Comparison of ENCODE assay signal across 1 cellular context in genomic region chr3:101561630-101562328, GRCh38.
A peak's percentile ranks its signal among the peaks of the same experiment; 100 is the strongest.
TF ChIP-seq lines count a peak whose summit lies in the region.

TSS of gene TRMT10C (plus strand) at chr3:101561868. CDS start at chr3:101564782, 2,914 bp downstream.

TF ChIP-seq in HepG2, 621 proteins besides CTCF, POLR2A, EP300 and RAD21 (continued from another document):
- TF ChIP-seq ZNF281 (CRISPR knock-in tag; IDR thresholded peaks at IDR 0.05; ENCODE audit: borderline replicate concordance): peak; percentile 55; the same call in 1 of the 2 replicates
- TF ChIP-seq, protein P1, sequence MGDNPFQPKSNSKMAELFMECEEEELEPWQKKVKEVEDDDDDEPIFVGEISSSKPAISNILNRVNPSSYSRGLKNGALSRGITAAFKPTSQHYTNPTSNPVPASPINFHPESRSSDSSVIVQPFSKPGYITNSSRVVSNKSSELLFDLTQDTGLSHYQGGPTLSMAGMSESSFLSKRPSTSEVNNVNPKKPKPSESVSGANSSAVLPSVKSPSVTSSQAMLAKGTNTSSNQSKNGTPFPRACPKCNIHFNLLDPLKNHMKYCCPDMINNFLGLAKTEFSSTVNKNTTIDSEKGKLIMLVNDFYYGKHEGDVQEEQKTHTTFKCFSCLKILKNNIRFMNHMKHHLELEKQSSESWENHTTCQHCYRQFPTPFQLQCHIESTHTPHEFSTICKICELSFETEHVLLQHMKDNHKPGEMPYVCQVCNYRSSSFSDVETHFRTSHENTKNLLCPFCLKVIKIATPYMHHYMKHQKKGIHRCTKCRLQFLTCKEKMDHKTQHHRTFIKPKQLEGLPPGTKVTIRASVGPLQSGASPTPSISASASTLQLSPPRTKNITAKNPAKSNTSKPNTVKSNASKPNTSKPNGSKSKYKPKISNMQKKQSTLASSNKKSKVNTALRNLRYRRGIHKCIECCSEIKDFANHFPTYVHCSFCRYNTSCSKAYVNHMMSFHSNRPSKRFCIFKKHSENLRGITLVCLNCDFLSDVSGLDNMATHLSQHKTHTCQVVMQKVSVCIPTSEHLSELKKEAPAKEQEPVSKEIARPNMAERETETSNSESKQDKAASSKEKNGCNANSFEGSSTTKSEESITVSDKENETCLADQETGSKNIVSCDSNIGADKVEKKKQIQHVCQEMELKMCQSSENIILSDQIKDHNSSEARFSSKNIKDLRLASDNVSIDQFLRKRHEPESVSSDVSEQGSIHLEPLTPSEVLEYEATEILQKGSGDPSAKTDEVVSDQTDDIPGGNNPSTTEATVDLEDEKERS (CRISPR knock-in tag; IDR thresholded peaks at IDR 0.05): 0 out of 2 replicates have a peak, but pooled peaks have one; percentile 22
- TF ChIP-seq BORCS8-MEF2B (CRISPR knock-in tag; IDR thresholded peaks at IDR 0.05): peak; percentile 91
- TF ChIP-seq ZNF883 (CRISPR knock-in tag; IDR thresholded peaks at IDR 0.05; ENCODE audit: not compliant biosample characterization): no peak
- 0 out of 2 replicates have a peak, but pooled peaks have one; percentile 60 for TF ChIP-seq SALL2 (CRISPR knock-in tag; IDR thresholded peaks at IDR 0.05)
- TF ChIP-seq BCL6 (CRISPR knock-in tag; IDR thresholded peaks at IDR 0.05): no peak; the same call in 1 of the 2 replicates
- TF ChIP-seq ZNF232 (CRISPR knock-in tag; IDR thresholded peaks at IDR 0.05; ENCODE audit: borderline replicate concordance): peak; percentile 50; the same call in 1 of the 2 replicates
- 0 out of 2 replicates have a peak, but pooled peaks have one; percentile 37 for TF ChIP-seq ZFAT (CRISPR knock-in tag; conservative IDR thresholded peaks at IDR 0.05)
- no peak for TF ChIP-seq ZNF75D (CRISPR knock-in tag; IDR thresholded peaks at IDR 0.05; ENCODE audit: borderline replicate concordance)
- TF ChIP-seq ZNF451 (CRISPR knock-in tag; IDR thresholded peaks at IDR 0.05): no peak
- TF ChIP-seq ATF7 (IDR thresholded peaks at IDR 0.05): no peak
- no peak for TF ChIP-seq ATF7 (CRISPR knock-in tag; IDR thresholded peaks at IDR 0.05)
- TF ChIP-seq, protein P2, sequence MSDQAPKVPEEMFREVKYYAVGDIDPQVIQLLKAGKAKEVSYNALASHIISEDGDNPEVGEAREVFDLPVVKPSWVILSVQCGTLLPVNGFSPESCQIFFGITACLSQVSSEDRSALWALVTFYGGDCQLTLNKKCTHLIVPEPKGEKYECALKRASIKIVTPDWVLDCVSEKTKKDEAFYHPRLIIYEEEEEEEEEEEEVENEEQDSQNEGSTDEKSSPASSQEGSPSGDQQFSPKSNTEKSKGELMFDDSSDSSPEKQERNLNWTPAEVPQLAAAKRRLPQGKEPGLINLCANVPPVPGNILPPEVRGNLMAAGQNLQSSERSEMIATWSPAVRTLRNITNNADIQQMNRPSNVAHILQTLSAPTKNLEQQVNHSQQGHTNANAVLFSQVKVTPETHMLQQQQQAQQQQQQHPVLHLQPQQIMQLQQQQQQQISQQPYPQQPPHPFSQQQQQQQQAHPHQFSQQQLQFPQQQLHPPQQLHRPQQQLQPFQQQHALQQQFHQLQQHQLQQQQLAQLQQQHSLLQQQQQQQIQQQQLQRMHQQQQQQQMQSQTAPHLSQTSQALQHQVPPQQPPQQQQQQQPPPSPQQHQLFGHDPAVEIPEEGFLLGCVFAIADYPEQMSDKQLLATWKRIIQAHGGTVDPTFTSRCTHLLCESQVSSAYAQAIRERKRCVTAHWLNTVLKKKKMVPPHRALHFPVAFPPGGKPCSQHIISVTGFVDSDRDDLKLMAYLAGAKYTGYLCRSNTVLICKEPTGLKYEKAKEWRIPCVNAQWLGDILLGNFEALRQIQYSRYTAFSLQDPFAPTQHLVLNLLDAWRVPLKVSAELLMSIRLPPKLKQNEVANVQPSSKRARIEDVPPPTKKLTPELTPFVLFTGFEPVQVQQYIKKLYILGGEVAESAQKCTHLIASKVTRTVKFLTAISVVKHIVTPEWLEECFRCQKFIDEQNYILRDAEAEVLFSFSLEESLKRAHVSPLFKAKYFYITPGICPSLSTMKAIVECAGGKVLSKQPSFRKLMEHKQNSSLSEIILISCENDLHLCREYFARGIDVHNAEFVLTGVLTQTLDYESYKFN (CRISPR knock-in tag; conservative IDR thresholded peaks at IDR 0.05): 0 out of 2 replicates have a peak, but pooled peaks have one; percentile 25
- TF ChIP-seq NCOA1 (CRISPR knock-in tag; IDR thresholded peaks at IDR 0.05): 0 out of 2 replicates have a peak, but pooled peaks have one; percentile 22
- TF ChIP-seq, protein P3, sequence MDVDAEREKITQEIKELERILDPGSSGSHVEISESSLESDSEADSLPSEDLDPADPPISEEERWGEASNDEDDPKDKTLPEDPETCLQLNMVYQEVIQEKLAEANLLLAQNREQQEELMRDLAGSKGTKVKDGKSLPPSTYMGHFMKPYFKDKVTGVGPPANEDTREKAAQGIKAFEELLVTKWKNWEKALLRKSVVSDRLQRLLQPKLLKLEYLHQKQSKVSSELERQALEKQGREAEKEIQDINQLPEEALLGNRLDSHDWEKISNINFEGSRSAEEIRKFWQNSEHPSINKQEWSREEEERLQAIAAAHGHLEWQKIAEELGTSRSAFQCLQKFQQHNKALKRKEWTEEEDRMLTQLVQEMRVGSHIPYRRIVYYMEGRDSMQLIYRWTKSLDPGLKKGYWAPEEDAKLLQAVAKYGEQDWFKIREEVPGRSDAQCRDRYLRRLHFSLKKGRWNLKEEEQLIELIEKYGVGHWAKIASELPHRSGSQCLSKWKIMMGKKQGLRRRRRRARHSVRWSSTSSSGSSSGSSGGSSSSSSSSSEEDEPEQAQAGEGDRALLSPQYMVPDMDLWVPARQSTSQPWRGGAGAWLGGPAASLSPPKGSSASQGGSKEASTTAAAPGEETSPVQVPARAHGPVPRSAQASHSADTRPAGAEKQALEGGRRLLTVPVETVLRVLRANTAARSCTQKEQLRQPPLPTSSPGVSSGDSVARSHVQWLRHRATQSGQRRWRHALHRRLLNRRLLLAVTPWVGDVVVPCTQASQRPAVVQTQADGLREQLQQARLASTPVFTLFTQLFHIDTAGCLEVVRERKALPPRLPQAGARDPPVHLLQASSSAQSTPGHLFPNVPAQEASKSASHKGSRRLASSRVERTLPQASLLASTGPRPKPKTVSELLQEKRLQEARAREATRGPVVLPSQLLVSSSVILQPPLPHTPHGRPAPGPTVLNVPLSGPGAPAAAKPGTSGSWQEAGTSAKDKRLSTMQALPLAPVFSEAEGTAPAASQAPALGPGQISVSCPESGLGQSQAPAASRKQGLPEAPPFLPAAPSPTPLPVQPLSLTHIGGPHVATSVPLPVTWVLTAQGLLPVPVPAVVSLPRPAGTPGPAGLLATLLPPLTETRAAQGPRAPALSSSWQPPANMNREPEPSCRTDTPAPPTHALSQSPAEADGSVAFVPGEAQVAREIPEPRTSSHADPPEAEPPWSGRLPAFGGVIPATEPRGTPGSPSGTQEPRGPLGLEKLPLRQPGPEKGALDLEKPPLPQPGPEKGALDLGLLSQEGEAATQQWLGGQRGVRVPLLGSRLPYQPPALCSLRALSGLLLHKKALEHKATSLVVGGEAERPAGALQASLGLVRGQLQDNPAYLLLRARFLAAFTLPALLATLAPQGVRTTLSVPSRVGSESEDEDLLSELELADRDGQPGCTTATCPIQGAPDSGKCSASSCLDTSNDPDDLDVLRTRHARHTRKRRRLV (CRISPR knock-in tag; IDR thresholded peaks at IDR 0.05): no peak; the same call in 1 of the 2 replicates
- 0 out of 2 replicates have a peak, but pooled peaks have one; percentile 70 for TF ChIP-seq SP140L (CRISPR knock-in tag; IDR thresholded peaks at IDR 0.05; ENCODE audit: borderline replicate concordance)
- TF ChIP-seq ZNF563 (CRISPR knock-in tag; IDR thresholded peaks at IDR 0.05): peak; percentile 38
- no peak for TF ChIP-seq ZNF768 (CRISPR knock-in tag; IDR thresholded peaks at IDR 0.05)
- no peak for TF ChIP-seq RBAK (CRISPR knock-in tag; IDR thresholded peaks at IDR 0.05)
- TF ChIP-seq LCORL (IDR thresholded peaks at IDR 0.05): no peak
- TF ChIP-seq LCORL (CRISPR knock-in tag; IDR thresholded peaks at IDR 0.05): peak; percentile 50; the same call in 1 of the 2 replicates
- TF ChIP-seq GMEB2 (CRISPR knock-in tag; IDR thresholded peaks at IDR 0.05; ENCODE audit: low read depth): peak; percentile 90
- TF ChIP-seq ZNF552 (CRISPR knock-in tag; IDR thresholded peaks at IDR 0.05; ENCODE audit: borderline replicate concordance): 0 out of 2 replicates have a peak, but pooled peaks have one; percentile 36
- 0 out of 2 replicates have a peak, but pooled peaks have one; percentile 61 for TF ChIP-seq ZSCAN12 (CRISPR knock-in tag; IDR thresholded peaks at IDR 0.05)
- TF ChIP-seq, protein P4, sequence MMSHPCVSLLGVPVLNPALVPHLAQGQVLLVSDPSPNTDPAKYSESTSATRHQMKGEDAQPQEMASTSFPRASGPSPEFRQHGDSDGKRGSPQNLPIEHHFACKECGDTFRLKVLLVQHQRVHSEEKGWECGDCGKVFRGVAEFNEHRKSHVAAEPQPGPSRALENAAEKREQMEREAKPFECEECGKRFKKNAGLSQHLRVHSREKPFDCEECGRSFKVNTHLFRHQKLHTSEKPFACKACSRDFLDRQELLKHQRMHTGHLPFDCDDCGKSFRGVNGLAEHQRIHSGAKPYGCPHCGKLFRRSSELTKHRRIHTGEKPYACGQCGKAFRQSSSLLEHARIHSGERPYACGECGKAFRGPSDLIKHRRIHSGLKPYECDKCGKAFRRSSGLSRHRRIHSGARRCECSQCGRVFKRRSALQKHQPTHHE (CRISPR knock-in tag; IDR thresholded peaks at IDR 0.05; ENCODE audit: borderline replicate concordance): peak; percentile 88; the same call in 1 of the 2 replicates
